ENCODE assay signal across 10 cellular contexts in genomic region chr6:57220083-57220703, GRCh38. TPM values are rescaled to one million over a fixed set of nuclear protein-coding genes. Genes with fewer than 3 reads are reported as not detected.
DNase-seq lines count a peak whose midpoint lies in the region; ATAC-seq and TF ChIP-seq lines count a peak whose summit lies in the region.
"Had no signal": no experiment of that assay in that cellular context is flagged by ENCODE, and none has a peak within 500 bp of the region (broad histone marks: within the 10 kb centered on the region; RNA-seq: fewer than 3 reads in every experiment).

No MANE protein-coding gene starts in this region.

- TF ChIP-seq POLR2A in NB4 (IDR thresholded peaks at IDR 0.05; ENCODE audit: extremely low read depth, insufficient read length) = no peak

- TF ChIP-seq CTCF in Caco-2 (IDR thresholded peaks at IDR 0.05; ENCODE audit: insufficient read depth in 1 of 2, low read depth in 1 of 2, low read length in 1 of 2, severe bottlenecking in 1 of 2, unreplicated experiment in 1 of 2) (no peak), NB4 (IDR thresholded peaks at IDR 0.05; ENCODE audit: low read depth, low read length) (no peak), brain microvascular endothelial cell (IDR thresholded peaks at IDR 0.05; ENCODE audit: low read depth, low read length, missing control alignments) (no peak), nephron (IDR thresholded peaks at IDR 0.05; ENCODE audit: unreplicated experiment in 3 of 3) (no peak)

- POLR2A ChIA-PET in Caco-2 (lab: Charles Lee) = no interaction called here

- peak overlapping the region; percentile 15; the same call in 1 of the 2 replicates for H3K4me3 ChIP-seq in Caco-2 (ENCODE audit: low read depth, low read length)
- H3K4me3 ChIP-seq in NB4 (ENCODE audit: low read depth, low read length) = peak overlapping the region; percentile 78
- H3K4me3 ChIP-seq in brain microvascular endothelial cell (ENCODE audit: low read depth, low read length) = peak overlapping the region; percentile 88

- intact Hi-C loops in Caco-2 (cut with micrococcal nuclease; ENCODE audit: unreplicated experiment) = loop anchor here (2.0 kb wide), 1 partner anchor 47 kb away; the partner anchor contains the start of gene BAG2

- H3K27ac Mint-ChIP-seq in Caco-2 (ENCODE audit: unreplicated experiment) (no peak overlapping the region), nephron (peak overlapping the region in 1 of 3 experiments; percentile 38)
- no peak overlapping the region for H3K27ac Mint-ChIP-seq in stimulated activated naive B cell treated with anti-CD40 and anti-IgM and Interleukin-4, amounts not matched to agents 10 μg/mL and 1 μg/mL and 100 μg/mL, for 72 hours

- no peaks in the 10 kb centered on the region for H3K9me3 ChIP-seq in Caco-2
- H3K9me3 ChIP-seq: left ventricle myocardium inferior had no signal

- H3K9me3 Mint-ChIP-seq in Caco-2 (ENCODE audit: unreplicated experiment) (peaks cover 2% of the 10 kb centered on the region), nephron (peaks cover 34% of the 10 kb centered on the region)
- no peaks in the 10 kb centered on the region for H3K9me3 Mint-ChIP-seq in stimulated activated naive B cell treated with anti-CD40 and anti-IgM and Interleukin-4, amounts not matched to agents 10 μg/mL and 1 μg/mL and 100 μg/mL, for 72 hours

- BruUV-seq in Caco-2 (replicated peaks; lab: Mats Ljungman, UMichigan) = no TSS peak

- H3K4me3 Mint-ChIP-seq in Caco-2 (ENCODE audit: unreplicated experiment) (peak overlapping the region; percentile 94), nephron (peak overlapping the region; percentile 74 to 87 (median 87))
- peak overlapping the region in 1 of 2 donors; percentile 14 for H3K4me3 Mint-ChIP-seq in stimulated activated naive B cell treated with anti-CD40 and anti-IgM and Interleukin-4, amounts not matched to agents 10 μg/mL and 1 μg/mL and 100 μg/mL, for 72 hours

- in situ Hi-C loops in brain microvascular endothelial cell (cut with HindIII; ENCODE audit: low pct_ligation_motif_present, low sequenced_read_pairs) = no loop called here

- CTCF ChIA-PET in Caco-2 (lab: Charles Lee) = no interaction called here

- peaks cover 4% of the 10 kb centered on the region; the same call in 1 of the 2 replicates for H3K4me1 ChIP-seq in Caco-2

- H3K27me3 ChIP-seq in Caco-2 (replicated peaks; ENCODE audit: control insufficient read depth, insufficient read depth, low read length) (no peaks in the 10 kb centered on the region), brain microvascular endothelial cell (replicated peaks) (no peaks in the 10 kb centered on the region)

- H3K27me3 Mint-ChIP-seq in Caco-2 (ENCODE audit: insufficient read depth, unreplicated experiment) (no peaks in the 10 kb centered on the region), nephron (ENCODE audit: low read depth) (no peaks in the 10 kb centered on the region)
- peaks cover 0 to 5% of the 10 kb centered on the region in 2 donors for H3K27me3 Mint-ChIP-seq in stimulated activated naive B cell treated with anti-CD40 and anti-IgM and Interleukin-4, amounts not matched to agents 10 μg/mL and 1 μg/mL and 100 μg/mL, for 72 hours

- H3K36me3 ChIP-seq in Caco-2 (ENCODE audit: control insufficient read depth, insufficient read depth, low read length) (no peaks in the 10 kb centered on the region), brain microvascular endothelial cell (replicated peaks) (no peaks in the 10 kb centered on the region)
- H3K36me3 ChIP-seq: left ventricle myocardium inferior had no signal

- DNase-seq in Caco-2 (no peak), NB4 (ENCODE audit: low read depth) (no peak), brain microvascular endothelial cell (no peak), amygdala (lab: John Stamatoyannopoulos, UW) (no peak), NCI-H1105 (lab: John Stamatoyannopoulos, UW) (no peak)
- no peak for DNase-seq in central memory CD4-positive, alpha-beta T cell
- no peak for DNase-seq in stimulated activated naive B cell treated with anti-CD40 and anti-IgM and Interleukin-4, amounts not matched to agents 10 μg/mL and 1 μg/mL and 100 μg/mL, for 72 hours
- DNase-seq: amniotic stem cell, left ventricle myocardium inferior had no signal

- H3K4me1 Mint-ChIP-seq in Caco-2 (ENCODE audit: low read depth, unreplicated experiment) (peaks cover 10% of the 10 kb centered on the region), nephron (peaks cover 38% of the 10 kb centered on the region)
- peaks cover 10% of the 10 kb centered on the region in 2 donors for H3K4me1 Mint-ChIP-seq in stimulated activated naive B cell treated with anti-CD40 and anti-IgM and Interleukin-4, amounts not matched to agents 10 μg/mL and 1 μg/mL and 100 μg/mL, for 72 hours

- ATAC-seq in stimulated activated naive B cell treated with anti-CD40 and anti-IgM and Interleukin-4, amounts not matched to agents 10 μg/mL and 1 μg/mL and 100 μg/mL, for 72 hours (replicated peaks) = no peak

- H3K36me3 Mint-ChIP-seq in Caco-2 (ENCODE audit: insufficient read depth, unreplicated experiment) = peaks cover 12% of the 10 kb centered on the region
- peaks cover 46% of the 10 kb centered on the region for H3K36me3 Mint-ChIP-seq in nephron (ENCODE audit: low read depth)
- no peaks in the 10 kb centered on the region for H3K36me3 Mint-ChIP-seq in stimulated activated naive B cell treated with anti-CD40 and anti-IgM and Interleukin-4, amounts not matched to agents 10 μg/mL and 1 μg/mL and 100 μg/mL, for 72 hours

- no peak overlapping the region for H3K27ac ChIP-seq in brain microvascular endothelial cell
- H3K27ac ChIP-seq: left ventricle myocardium inferior had no signal

RNA-seq across cellular contexts. Expression of gene RAB23, which starts 1.9 kb away (rescaled TPM):
- 12.6 and 13.7 TPM in 2 replicates for total RNA-seq in Caco-2 (2022)

RNA-seq across cellular contexts. Expression of gene BAG2, which starts 48.1 kb away (rescaled TPM):
- 9.5 and 10.4 TPM in 2 replicates for total RNA-seq in Caco-2 (2022)

Comparison
In these comparisons a context has a peak if more than half of its experiments do, and no peak if none do; other contexts are left out.
1. H3K4me3 ChIP-seq: peak in every context shown above with its lines; median percentile 88 in brain microvascular endothelial cell; 78 in NB4; 15 in Caco-2.